ENCODE assay signal across 4 cellular contexts in the genomic region with DNA sequence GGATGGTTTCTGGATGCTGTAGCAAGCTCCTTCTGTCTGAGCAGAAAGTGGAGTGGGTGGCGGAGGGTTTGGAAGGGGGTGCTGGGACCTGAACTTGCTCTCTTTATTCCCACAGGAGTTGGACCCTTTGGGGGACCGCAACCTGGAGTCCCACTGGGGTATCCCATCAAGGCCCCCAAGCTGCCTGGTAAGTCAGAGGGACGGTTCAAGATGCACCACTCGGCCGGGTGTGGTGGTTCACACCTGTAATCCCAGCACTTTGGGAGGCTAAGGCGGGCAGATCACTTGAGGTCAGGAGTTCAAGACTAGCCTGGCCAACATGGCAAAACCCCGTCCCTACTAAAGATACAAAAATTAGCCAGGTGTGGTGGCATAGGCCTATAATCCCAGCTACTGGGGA. TPM values are rescaled to one million over a fixed set of nuclear protein-coding genes. Genes with fewer than 3 reads are reported as not detected.
"Had no signal": no experiment of that assay in that cellular context is flagged by ENCODE, and none has a peak within 500 bp of the region (broad histone marks: within the 10 kb centered on the region; RNA-seq: fewer than 3 reads in every experiment).

No MANE protein-coding gene starts in this region.

RNA-seq across cellular contexts. Expression of a gene that starts 18.6 kb away (rescaled TPM):
- total RNA-seq: MCF 10A, NCI-H460, OCI-LY7, SJSA1 had no signal
